Comparison of ENCODE assay signal across 18 cellular contexts in genomic region chrX:137823257-137823656, GRCh38.
DNase-seq lines count a peak whose midpoint lies in the region; ATAC-seq, FAIRE-seq and TF ChIP-seq lines count a peak whose summit lies in the region.
"Had no signal": no experiment of that assay in that cellular context is flagged by ENCODE, and none has a peak within 500 bp of the region (broad histone marks: within the 10 kb centered on the region; RNA-seq: fewer than 3 reads in every experiment).

No MANE protein-coding gene starts in this region.

- no peak overlapping the region for H3K18ac ChIP-seq in H1 (ENCODE audit: extremely low read depth, low read length)

- ATAC-seq in HG02973 (IDR thresholded peaks at IDR 0.05; ENCODE audit: unreplicated experiment) (no peak), HG03139 (IDR thresholded peaks at IDR 0.05; ENCODE audit: unreplicated experiment) (no peak)

- no peak overlapping the region for H4K91ac ChIP-seq in H1 (replicated peaks; ENCODE audit: insufficient read length, low read length)

- H4K8ac ChIP-seq in H1 (ENCODE audit: extremely low read depth, insufficient read depth, low read length): no peak overlapping the region

- H3K9me3 Mint-ChIP-seq in progenitor cell of endocrine pancreas (ENCODE audit: low read depth): peaks cover 22% of the 10 kb centered on the region

- H3K23me2 ChIP-seq in H1 (ENCODE audit: low read depth, low read length): no peaks in the 10 kb centered on the region

- no peak overlapping the region for H3K27ac ChIP-seq in H1 (ENCODE audit: low read depth, low read length)
- H3K27ac ChIP-seq: 22Rv1 had no signal

- no peak overlapping the region for H2AFZ ChIP-seq in H1 (ENCODE audit: low read length)

- no peaks in the 10 kb centered on the region for H3K27me3 Mint-ChIP-seq in progenitor cell of endocrine pancreas

- FAIRE-seq in H1 (lab: Jason Lieb, UNC): peak; percentile 39
- FAIRE-seq: G401.6 had no signal

- H3K4me2 ChIP-seq in H1 (ENCODE audit: insufficient read depth in 1 of 2, low read depth in 2 of 2, low read length in 2 of 2): no peak overlapping the region

- POLR2A ChIA-PET in H1 (lab: Charles Lee; ENCODE audit: partially characterized antibody): no interaction called here

- no peak overlapping the region for H3K4ac ChIP-seq in H1 (replicated peaks; ENCODE audit: insufficient read length, low read depth, low read length)

- no peak overlapping the region for H3K4me3 Mint-ChIP-seq in progenitor cell of endocrine pancreas (ENCODE audit: low read depth)

- 100% methylated on average over 1 of the region's 1 CpG; no CpG with 5 or more reads in 1 of the 2 experiments for WGBS in H1 (ENCODE audit: extremely low coverage in 1 of 2, insufficient coverage in 1 of 2, insufficient read length in 1 of 2, insufficient replicate concordance in 2 of 2, low coverage in 1 of 2, low lambda C conversion rate in 2 of 2, missing lambda C conversion rate in 1 of 2), 2 experiments

- no peak overlapping the region for H2BK15ac ChIP-seq in H1 (ENCODE audit: low read length)

- H4K20me1 ChIP-seq in H1 (replicated peaks in 1 of 2; ENCODE audit: control insufficient read depth in 1 of 2, insufficient read depth in 2 of 2, low read length in 2 of 2): no peaks in the 10 kb centered on the region

- no peaks in the 10 kb centered on the region for H3K27me3 ChIP-seq in H1 (replicated peaks in 1 of 4; ENCODE audit: control insufficient read depth in 3 of 4, extremely low read depth in 1 of 4, insufficient read depth in 3 of 4, low read length in 3 of 4)

- H3K9me3 ChIP-seq in H1 (ENCODE audit: insufficient read depth in 2 of 2, low read depth in 1 of 2, low read length in 1 of 2): peaks cover 2 to 9% of the 10 kb centered on the region in 2 experiments; a peak in 2 of 4 replicates
- H3K9me3 ChIP-seq: HAP-1 had no signal

- no peak overlapping the region for H2BK20ac ChIP-seq in H1 (ENCODE audit: low read length)

- no peak overlapping the region for H3K4me3 ChIP-seq in H1 (ENCODE audit: extremely low read depth in 1 of 4, insufficient read depth in 2 of 4, low read depth in 3 of 4, low read length in 4 of 4)
- H3K4me3 ChIP-seq: HAP-1 had no signal

- no peak for TF ChIP-seq EP300 in H1 (IDR thresholded peaks at IDR 0.05; ENCODE audit: borderline replicate concordance in 1 of 2, low read depth in 2 of 2, low read length in 2 of 2)

- peak in 1 of 2 experiments; percentile 8; a peak in 1 of 4 replicates for TF ChIP-seq RAD21 in H1 (IDR thresholded peaks at IDR 0.05 in 1 of 2, conservative IDR thresholded peaks at IDR 0.05 in 1 of 2; ENCODE audit: low read depth in 2 of 2, low read length in 2 of 2)

- no peak overlapping the region for H3K23ac ChIP-seq in H1 (ENCODE audit: insufficient read length)

- no peak overlapping the region for H3K56ac ChIP-seq in H1 (replicated peaks; ENCODE audit: insufficient read length, low read depth, low read length)

- H3K4me1 Mint-ChIP-seq in progenitor cell of endocrine pancreas (ENCODE audit: low read depth): no peaks in the 10 kb centered on the region

- no peaks in the 10 kb centered on the region for H3K36me3 Mint-ChIP-seq in progenitor cell of endocrine pancreas (ENCODE audit: insufficient read depth)

- no peaks in the 10 kb centered on the region for H3K79me1 ChIP-seq in H1 (ENCODE audit: low read depth, low read length)

- no peak overlapping the region for H2BK120ac ChIP-seq in H1 (replicated peaks; ENCODE audit: low read depth, low read length)

- no peak for TF ChIP-seq POLR2A in H1 (IDR thresholded peaks at IDR 0.05; ENCODE audit: control extremely low read depth in 1 of 2, low read depth in 2 of 2, low read length in 2 of 2)

- H3K9ac ChIP-seq in H1 (replicated peaks in 1 of 4; ENCODE audit: extremely low read depth in 1 of 4, low read depth in 3 of 4, low read length in 3 of 4): no peak overlapping the region

- no peak overlapping the region for H2AK5ac ChIP-seq in H1 (ENCODE audit: low read depth, low read length)

- no peaks in the 10 kb centered on the region for H3K36me3 ChIP-seq in H1 (ENCODE audit: control insufficient read depth in 2 of 4, insufficient read depth in 4 of 4, low read length in 3 of 4)
- H3K36me3 ChIP-seq: HAP-1 had no signal

- no peak overlapping the region for H3K27ac Mint-ChIP-seq in progenitor cell of endocrine pancreas

- no peaks in the 10 kb centered on the region for H3K79me2 ChIP-seq in H1 (ENCODE audit: control insufficient read depth in 1 of 2, insufficient read depth in 2 of 2, low read length in 2 of 2)

- H3K14ac ChIP-seq in H1 (ENCODE audit: insufficient read length): no peak overlapping the region

- no peak overlapping the region for H2BK12ac ChIP-seq in H1 (ENCODE audit: low read depth, low read length)

- CTCF ChIA-PET in H1 (lab: Charles Lee; ENCODE audit: partially characterized antibody): interaction anchor here (1.0 to 1.2 kb wide), 2 partner anchors 40 to 73 kb away, joined by 3 read pairs; no protein-coding TSS in a partner anchor

- H2BK5ac ChIP-seq in H1 (ENCODE audit: low read depth, low read length): no peak overlapping the region

- no peaks in the 10 kb centered on the region for H3K4me1 ChIP-seq in H1 (replicated peaks in 1 of 4; ENCODE audit: control insufficient read depth in 3 of 4, insufficient read depth in 4 of 4, low read length in 3 of 4)
- H3K4me1 ChIP-seq: HAP-1 had no signal

- peak in 1 of 3 experiments; percentile 9; a peak in 1 of 4 replicates for TF ChIP-seq CTCF in H1 (IDR thresholded peaks at IDR 0.05; ENCODE audit: control extremely low read depth in 1 of 3, insufficient read depth in 1 of 3, low read depth in 1 of 3, low read length in 3 of 3)
- peak; percentile 32 for TF ChIP-seq CTCF in progenitor cell of endocrine pancreas (IDR thresholded peaks at IDR 0.05; ENCODE audit: unreplicated experiment)

- H4K5ac ChIP-seq in H1 (ENCODE audit: insufficient read length, low read depth, low read length): no peak overlapping the region

- DNase-seq in DMS 273 (lab: John Stamatoyannopoulos, UW; ENCODE audit: unreplicated experiment): peak; percentile 30
- no peak for DNase-seq in DMS 273 treated with DMSO at 0.1 percent for 48 hours (lab: John Stamatoyannopoulos, UW)
- peak; percentile 1 for DNase-seq in NAMALWA (ENCODE audit: low spot score)
- DNase-seq in H1 (ENCODE audit: low read depth in 1 of 2, low spot score in 2 of 2): no peak
- no peak for DNase-seq in progenitor cell of endocrine pancreas (ENCODE audit: low spot score, unreplicated experiment)
- DNase-seq in H4 (ENCODE audit: low spot score): no peak
- DNase-seq: C1 segment of cervical spinal cord, DMS79 treated with DMSO at 0.1 percent for 48 hours, Karpas-422, MM.1S, NCI-H1436, NCI-H2029 treated with DMSO at 0.1 percent for 48 hours, NCI-H510A treated with DMSO at 0.1 percent for 48 hours had no signal

TF ChIP-seq in H1, 55 proteins besides CTCF, POLR2A, EP300 and RAD21 (continues in another document):
- TF ChIP-seq TEAD4 (IDR thresholded peaks at IDR 0.05; ENCODE audit: low read depth, low read length): no peak
- TF ChIP-seq CTBP2 (IDR thresholded peaks at IDR 0.05; ENCODE audit: borderline replicate concordance, insufficient read depth, insufficient read length, low read length): no peak
- TF ChIP-seq CBX8 (IDR thresholded peaks at IDR 0.05; ENCODE audit: borderline replicate concordance, low read depth, low read length): no peak
- no peak for TF ChIP-seq GTF2F1 (IDR thresholded peaks at IDR 0.05; ENCODE audit: borderline replicate concordance, low read depth, low read length)
- no peak for TF ChIP-seq JUN (IDR thresholded peaks at IDR 0.05; ENCODE audit: low read depth, low read length)
- no peak for TF ChIP-seq JUND (IDR thresholded peaks at IDR 0.05; ENCODE audit: low read length)
- TF ChIP-seq USF2 (IDR thresholded peaks at IDR 0.05; ENCODE audit: low read length): no peak
- TF ChIP-seq MAX (IDR thresholded peaks at IDR 0.05): no peak

Comparison
In these comparisons a context has a peak if more than half of its experiments do, and no peak if none do; other contexts are left out.
1. DNase-seq: peak in DMS 273 (single experiment) and NAMALWA (single experiment); none in DMS 273 treated with DMSO at 0.1 percent for 48 hours (single experiment), H1 (0 of 2), progenitor cell of endocrine pancreas (single experiment) and H4 (single experiment).